In genomic region chr18:23593720-23594119, GRCh38 we compare ENCODE assay signal across 14 cellular contexts. TPM values are rescaled to one million over a fixed set of nuclear protein-coding genes. Genes with fewer than 3 reads are reported as not detected.
DNase-seq lines count a peak whose midpoint lies in the region; ATAC-seq and TF ChIP-seq lines count a peak whose summit lies in the region.
"Had no signal": no experiment of that assay in that cellular context is flagged by ENCODE, and none has a peak within 500 bp of the region (broad histone marks: within the 10 kb centered on the region; RNA-seq: fewer than 3 reads in every experiment).

No MANE protein-coding gene starts in this region.

- no peak for TF ChIP-seq CTCF in osteoblast (IDR thresholded peaks at IDR 0.05; ENCODE audit: extremely low read depth, low read depth, low read length)

- H3K79me2 ChIP-seq in osteoblast (ENCODE audit: insufficient read depth, low read length), result no peaks in the 10 kb centered on the region

- no peaks in the 10 kb centered on the region for H3K27me3 ChIP-seq in osteoblast (ENCODE audit: insufficient read depth, low read length)

- no peaks in the 10 kb centered on the region for H3K9me3 ChIP-seq in osteoblast (ENCODE audit: low read depth, low read length)

- peak overlapping the region; percentile 20 for H2AFZ ChIP-seq in osteoblast (ENCODE audit: low read length)

- peak; percentile 70 for DNase-seq in Daoy (ENCODE audit: low read depth)
- peak; percentile 78 for DNase-seq in NCI-H226
- DNase-seq in epithelial cell of prostate (ENCODE audit: low read depth, low spot score), result peak; percentile 89
- peak; percentile 92 for DNase-seq in osteoblast (ENCODE audit: insufficient read length, low spot score, missing footprints)
- DNase-seq in mucosa of gallbladder (ENCODE audit: low spot score), result no peak
- DNase-seq: activated CD4-positive, alpha-beta T cell treated with anti-CD3 and anti-CD28 coated beads, Interleukin-2, amount 10 ng/mL, durations not matched to agents 7 days and 5 days; activated naive CD4-positive, alpha-beta T cell treated with anti-CD3 and anti-CD28 coated beads for 36 hours; effector memory CD4-positive, alpha-beta T cell; occipital lobe; stimulated activated CD4-positive, alpha-beta T cell treated with anti-CD3 and anti-CD28 coated beads, Interleukin-4, amount 100 ng/mL, for 4 hours had no signal

- peaks cover 32% of the 10 kb centered on the region for H3K4me1 ChIP-seq in osteoblast (ENCODE audit: insufficient read depth, low read length)

- no peak overlapping the region for H3K4me2 ChIP-seq in osteoblast (ENCODE audit: insufficient read depth, low read length)
- H3K4me2 ChIP-seq: KMS-11 had no signal

- ATAC-seq in HG02763 (IDR thresholded peaks at IDR 0.05; ENCODE audit: unreplicated experiment), result no peak
- ATAC-seq in HG03460 (IDR thresholded peaks at IDR 0.05; ENCODE audit: unreplicated experiment), result no peak
- ATAC-seq in HG02870 (IDR thresholded peaks at IDR 0.05; ENCODE audit: unreplicated experiment), result no peak

- H3K27ac ChIP-seq in epithelial cell of prostate (peak overlapping the region; percentile 81), osteoblast (ENCODE audit: low read depth, low read length) (peak overlapping the region; percentile 88)
- H3K27ac ChIP-seq: KMS-11 had no signal

- H3K36me3 ChIP-seq in osteoblast (ENCODE audit: insufficient read depth, low read length), result no peaks in the 10 kb centered on the region

- no peak overlapping the region for H3K4me3 ChIP-seq in osteoblast (ENCODE audit: insufficient read depth, low read length)

- no peaks in the 10 kb centered on the region for H4K20me1 ChIP-seq in osteoblast (ENCODE audit: insufficient read depth, low read length)

RNA-seq across cellular contexts. Expression of gene NPC1, which starts 7.4 kb away (rescaled TPM):
- 9.6 and 15.1 TPM in 2 replicates for total RNA-seq in Daoy (2014; rRNA removed; shearing (Covaris generic))
- total RNA-seq in osteoblast (136 and 254 TPM in 2 replicates), mucosa of gallbladder (43.6 TPM)
